15 cellular contexts compared by ENCODE assay signal in the genomic region with DNA sequence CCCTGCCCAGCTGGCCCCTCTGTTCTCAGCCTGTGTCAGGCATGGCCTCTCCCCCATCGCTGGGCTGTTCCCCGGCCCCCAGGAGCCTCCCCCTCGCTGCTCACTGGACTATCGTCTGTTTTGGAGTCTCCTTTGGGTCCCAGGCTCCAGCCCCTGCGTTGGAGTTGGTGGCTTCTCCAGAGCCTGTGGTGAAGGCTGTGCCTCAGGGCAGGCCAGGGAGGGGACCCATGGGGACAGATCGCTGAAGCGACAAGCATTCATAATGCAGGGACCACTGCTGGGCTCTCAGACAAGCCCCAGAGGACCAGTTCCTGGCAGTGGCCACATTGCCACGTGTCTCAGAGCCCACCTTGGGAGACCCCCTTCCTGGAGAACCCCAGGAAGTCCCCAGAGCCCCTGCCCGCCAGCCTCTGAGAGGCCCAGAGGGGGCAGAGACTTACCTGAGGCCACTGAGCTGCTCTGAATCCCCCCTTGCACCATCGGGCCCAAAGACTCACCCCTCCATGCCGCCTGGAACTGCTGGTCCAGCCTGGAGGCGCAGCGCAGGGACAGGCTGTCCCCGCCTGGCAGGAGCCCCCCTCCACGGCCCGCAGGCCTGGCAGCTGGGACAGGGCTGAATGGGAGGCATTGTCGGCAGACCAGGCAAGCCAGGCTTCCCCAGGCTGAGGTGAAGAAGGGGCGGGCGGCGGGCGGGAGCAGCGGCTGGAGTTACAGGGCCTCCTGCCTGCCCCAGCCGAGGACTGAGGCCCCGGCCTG. TPM values are rescaled to one million over a fixed set of nuclear protein-coding genes. Genes with fewer than 3 reads are reported as not detected.
DNase-seq lines count a peak whose midpoint lies in the region; ATAC-seq, FAIRE-seq and TF ChIP-seq lines count a peak whose summit lies in the region.
"Had no signal": no experiment of that assay in that cellular context is flagged by ENCODE, and none has a peak within 500 bp of the region (broad histone marks: within the 10 kb centered on the region; RNA-seq: fewer than 3 reads in every experiment).

Gene CHADL, minus strand, starts transcription at position 555 of the 756 bp plus-strand sequence. Its CDS starts 50 bp downstream, at position 505.

- no peak within 1 kb of the TSS for H3K4me3 ChIP-seq in HEK293 (ENCODE audit: low read depth, low read length)
- no peak within 1 kb of the TSS for H3K4me3 ChIP-seq in H1 (ENCODE audit: extremely low read depth in 1 of 4, insufficient read depth in 2 of 4, low read depth in 3 of 4, low read length in 4 of 4)
- H3K4me3 ChIP-seq in PC-3 (ENCODE audit: low read length): no peak within 1 kb of the TSS
- H3K4me3 ChIP-seq: ovary, thoracic aorta had no signal

- ATAC-seq in GM18870 (IDR thresholded peaks at IDR 0.05; ENCODE audit: unreplicated experiment): no peak
- ATAC-seq in PC-3: no peak
- ATAC-seq: activated CD8-positive, alpha-beta T cell treated with anti-CD3 and anti-CD28 coated beads for 36 hours had no signal

- H3K18ac ChIP-seq in H1 (ENCODE audit: extremely low read depth, low read length): no peak within 1 kb of the TSS

- no TSS peak for BruUV-seq in PC-3 (replicated peaks; lab: Mats Ljungman, UMichigan)

- DNase-seq in Ammon's horn (ENCODE audit: low spot score): peak; percentile 98
- no peak for DNase-seq in H1 (ENCODE audit: low read depth in 1 of 2, low spot score in 2 of 2)
- DNase-seq in neural crest cell (ENCODE audit: low read depth, low spot score): peak; percentile 56
- no peak for DNase-seq in PC-3
- DNase-seq in NCI-H774 (lab: John Stamatoyannopoulos, UW): no peak
- DNase-seq in NCI-H187 treated with DMSO at 0.1 percent for 48 hours (lab: John Stamatoyannopoulos, UW): no peak
- DNase-seq: activated CD8-positive, alpha-beta T cell treated with anti-CD3 and anti-CD28 coated beads for 36 hours; CD4-positive, alpha-beta memory T cell; erythroblast; NCI-H2171; ovary had no signal

- H3K56ac ChIP-seq in H1 (replicated peaks; ENCODE audit: insufficient read length, low read depth, low read length): no peak within 1 kb of the TSS

- no peak within 1 kb of the TSS for H4K8ac ChIP-seq in H1 (ENCODE audit: extremely low read depth, insufficient read depth, low read length)

- peaks cover 3% of the 10 kb centered on the region; the same call in 1 of the 2 replicates for H3K4me1 ChIP-seq in HEK293 (ENCODE audit: control insufficient read depth, insufficient read depth, low read length)
- H3K4me1 ChIP-seq in H1 (replicated peaks in 1 of 4; ENCODE audit: control insufficient read depth in 3 of 4, insufficient read depth in 4 of 4, low read length in 3 of 4): peaks cover 4 to 17% (median 11%) of the 10 kb centered on the region in 4 experiments; a peak in 6 of 7 replicates
- 0 out of 2 replicates have a peak, but pooled peaks cover 3% of the 10 kb centered on the region for H3K4me1 ChIP-seq in PC-3 (ENCODE audit: insufficient read depth, low read length)

- POLR2A ChIA-PET in HEK293 (lab: Yijun Ruan, JAX) (no interaction called here), H1 (lab: Charles Lee; ENCODE audit: partially characterized antibody) (interaction anchor here (0.7 to 1.9 kb wide), 7 partner anchors 12 to 62 kb away, joined by 3 to 7 read pairs (median 3); no protein-coding TSS in a partner anchor), PC-3 (lab: Charles Lee; ENCODE audit: unreplicated experiment) (no interaction called here)

- H2BK12ac ChIP-seq in H1 (ENCODE audit: low read depth, low read length): no peak within 1 kb of the TSS

- H3K9me2 ChIP-seq in PC-3 (replicated peaks; ENCODE audit: low read length): no peaks in the 10 kb centered on the region

- H3K9ac ChIP-seq in H1 (replicated peaks in 1 of 4; ENCODE audit: extremely low read depth in 1 of 4, low read depth in 3 of 4, low read length in 3 of 4): no peak within 1 kb of the TSS
- no peak within 1 kb of the TSS for H3K9ac ChIP-seq in PC-3 (ENCODE audit: low read length)
- H3K9ac ChIP-seq: KMS-11 had no signal

- H3K4me2 ChIP-seq in H1 (ENCODE audit: insufficient read depth in 1 of 2, low read depth in 2 of 2, low read length in 2 of 2) (no peak within 1 kb of the TSS), PC-3 (ENCODE audit: low read length) (no peak within 1 kb of the TSS)
- H3K4me2 ChIP-seq: KMS-11 had no signal

- H3K23ac ChIP-seq in H1 (ENCODE audit: insufficient read length): no peak within 1 kb of the TSS

- no peak within 1 kb of the TSS for H3K27ac Mint-ChIP-seq in neural crest cell (ENCODE audit: unreplicated experiment)
- H3K27ac Mint-ChIP-seq: activated CD8-positive, alpha-beta T cell treated with anti-CD3 and anti-CD28 coated beads for 36 hours had no signal

- intact Hi-C loops in PC-3 (cut with micrococcal nuclease): no loop called here

- TF ChIP-seq RAD21 in H1 (IDR thresholded peaks at IDR 0.05 in 1 of 2, conservative IDR thresholded peaks at IDR 0.05 in 1 of 2; ENCODE audit: low read depth in 2 of 2, low read length in 2 of 2): no peak

- H3K27me3 ChIP-seq in H1 (replicated peaks in 1 of 4; ENCODE audit: control insufficient read depth in 3 of 4, extremely low read depth in 1 of 4, insufficient read depth in 3 of 4, low read length in 3 of 4) (peaks cover 0 to 4% (median 0%) of the 10 kb centered on the region in 4 experiments; a peak in 3 of 7 replicates), PC-3 (ENCODE audit: low read length) (no peaks in the 10 kb centered on the region)
- H3K27me3 ChIP-seq: ovary had no signal

- no peak within 1 kb of the TSS for H4K5ac ChIP-seq in H1 (ENCODE audit: insufficient read length, low read depth, low read length)

- H2BK20ac ChIP-seq in H1 (ENCODE audit: low read length): no peak within 1 kb of the TSS

- peaks cover 2% of the 10 kb centered on the region; the same call in 1 of the 2 replicates for H3K23me2 ChIP-seq in H1 (ENCODE audit: low read depth, low read length)

- H2BK120ac ChIP-seq in H1 (replicated peaks; ENCODE audit: low read depth, low read length): no peak within 1 kb of the TSS

- no peaks in the 10 kb centered on the region for H3K36me3 Mint-ChIP-seq in neural crest cell (ENCODE audit: low read depth)

- no peak for TF ChIP-seq POLR2A in H1 (IDR thresholded peaks at IDR 0.05; ENCODE audit: control extremely low read depth in 1 of 2, low read depth in 2 of 2, low read length in 2 of 2)

- H2AFZ ChIP-seq in H1 (ENCODE audit: low read length) (no peak within 1 kb of the TSS), PC-3 (ENCODE audit: low read length) (no peak within 1 kb of the TSS)

- no peak within 1 kb of the TSS for H3K27ac ChIP-seq in HEK293 (ENCODE audit: extremely low read depth, low read depth, low read length)
- H3K27ac ChIP-seq in H1 (ENCODE audit: low read depth, low read length): no peak within 1 kb of the TSS; the same call in 1 of the 2 replicates
- H3K27ac ChIP-seq in PC-3 (ENCODE audit: low read length): no peak within 1 kb of the TSS
- H3K27ac ChIP-seq: KMS-11, ovary, thoracic aorta had no signal

- no peak for FAIRE-seq in H1 (lab: Jason Lieb, UNC)

- peak within 1 kb of the TSS; percentile 61; the same call in 1 of the 2 replicates for H2BK15ac ChIP-seq in H1 (ENCODE audit: low read length)

- H3K9me3 ChIP-seq in HEK293 (ENCODE audit: control insufficient read depth, insufficient read depth, low read depth, low read length) (no peaks in the 10 kb centered on the region), H1 (ENCODE audit: insufficient read depth in 2 of 2, low read depth in 1 of 2, low read length in 1 of 2) (no peaks in the 10 kb centered on the region), PC-3 (ENCODE audit: low read length) (no peaks in the 10 kb centered on the region)
- H3K9me3 ChIP-seq: ovary, thoracic aorta had no signal

- H4K20me1 ChIP-seq in H1 (replicated peaks in 1 of 2; ENCODE audit: control insufficient read depth in 1 of 2, insufficient read depth in 2 of 2, low read length in 2 of 2) (no peaks in the 10 kb centered on the region), PC-3 (ENCODE audit: low read length) (no peaks in the 10 kb centered on the region)

- no peak for TF ChIP-seq EP300 in H1 (IDR thresholded peaks at IDR 0.05; ENCODE audit: borderline replicate concordance in 1 of 2, low read depth in 2 of 2, low read length in 2 of 2)

- TF ChIP-seq CTCF in HEK293 (tag by site-specific recombination; IDR thresholded peaks at IDR 0.05) (no peak), H1 (IDR thresholded peaks at IDR 0.05; ENCODE audit: control extremely low read depth in 1 of 3, insufficient read depth in 1 of 3, low read depth in 1 of 3, low read length in 3 of 3) (no peak), neural crest cell (conservative IDR thresholded peaks at IDR 0.05) (no peak), PC-3 (conservative IDR thresholded peaks at IDR 0.05; ENCODE audit: low read depth, low read length) (no peak)

- peaks cover 9% of the 10 kb centered on the region for H3K4me1 Mint-ChIP-seq in neural crest cell

- peaks cover 0 to 6% of the 10 kb centered on the region in 2 experiments; a peak in 2 of 3 replicates for H3K36me3 ChIP-seq in HEK293 (ENCODE audit: control insufficient read depth in 2 of 2, insufficient read depth in 1 of 2, low read length in 2 of 2)
- H3K36me3 ChIP-seq in H1 (ENCODE audit: control insufficient read depth in 2 of 4, insufficient read depth in 4 of 4, low read length in 3 of 4): peaks cover 0 to 5% (median under 1%) of the 10 kb centered on the region in 4 experiments; a peak in 2 of 8 replicates
- H3K36me3 ChIP-seq in PC-3 (ENCODE audit: low read depth, low read length): no peaks in the 10 kb centered on the region
- H3K36me3 ChIP-seq: ovary had no signal

- no peaks in the 10 kb centered on the region for H3K79me1 ChIP-seq in H1 (ENCODE audit: low read depth, low read length)

- WGBS in H1 (ENCODE audit: extremely low coverage in 1 of 2, insufficient coverage in 1 of 2, insufficient read length in 1 of 2, insufficient replicate concordance in 2 of 2, low coverage in 1 of 2, low lambda C conversion rate in 2 of 2, missing lambda C conversion rate in 1 of 2), 2 experiments: 85% methylated on average over 19 of the region's 24 CpGs; no CpG with 5 or more reads in 1 of the 2 experiments

- no peak within 1 kb of the TSS for H3K4ac ChIP-seq in H1 (replicated peaks; ENCODE audit: insufficient read length, low read depth, low read length)

- H3F3A ChIP-seq in PC-3 (ENCODE audit: low read length, unreplicated experiment): no peaks in the 10 kb centered on the region

- no peak within 1 kb of the TSS for H2BK5ac ChIP-seq in H1 (ENCODE audit: low read depth, low read length)

- H4K91ac ChIP-seq in H1 (replicated peaks; ENCODE audit: insufficient read length, low read length): no peak within 1 kb of the TSS

- peak within 1 kb of the TSS; percentile 67 for H3K4me3 Mint-ChIP-seq in neural crest cell
- H3K4me3 Mint-ChIP-seq: activated CD8-positive, alpha-beta T cell treated with anti-CD3 and anti-CD28 coated beads for 36 hours had no signal

- H3K79me2 ChIP-seq in H1 (ENCODE audit: control insufficient read depth in 1 of 2, insufficient read depth in 2 of 2, low read length in 2 of 2) (no peaks in the 10 kb centered on the region), PC-3 (ENCODE audit: low read length) (no peaks in the 10 kb centered on the region)

- 0 out of 2 replicates have a peak within 1 kb of the TSS, but pooled peaks have one; percentile 48 for H2AK5ac ChIP-seq in H1 (ENCODE audit: low read depth, low read length)

- CTCF ChIA-PET in HEK293 (lab: Yijun Ruan, JAX) (no interaction called here), H1 (lab: Charles Lee; ENCODE audit: partially characterized antibody) (interaction anchor here (0.6 to 0.9 kb wide), 2 partner anchors 246 to 317 kb away, joined by 3 read pairs; no protein-coding TSS in a partner anchor), PC-3 (lab: Charles Lee) (no interaction called here)

- H3K27me3 Mint-ChIP-seq in neural crest cell (ENCODE audit: low read depth): no peaks in the 10 kb centered on the region
- H3K27me3 Mint-ChIP-seq: activated CD8-positive, alpha-beta T cell treated with anti-CD3 and anti-CD28 coated beads for 36 hours; CD4-positive, alpha-beta memory T cell had no signal

- H3K14ac ChIP-seq in H1 (ENCODE audit: insufficient read length): no peak within 1 kb of the TSS

- H3K9me3 Mint-ChIP-seq in neural crest cell: no peaks in the 10 kb centered on the region
- H3K9me3 Mint-ChIP-seq: activated CD8-positive, alpha-beta T cell treated with anti-CD3 and anti-CD28 coated beads for 36 hours; CD4-positive, alpha-beta memory T cell had no signal

RNA-seq across cellular contexts. Expression of gene CHADL, which starts in this region (rescaled TPM):
- total RNA-seq in H1 (2021; fragmentation: NEBNext Ultra II Directional; extraction: Animal tissue kit (Norgen Biotek cat#: 25700)): 0.78 and 0.84 TPM in 2 replicates
- polyA plus RNA-seq in H1 (2011; rRNA removed): 1.4 and 2.2 TPM in 2 replicates
- polyA plus RNA-seq in H1 (2011; cell fraction: cytosol; rRNA removed): 0.90 TPM
- polyA plus RNA-seq in H1 (2011; cell fraction: nucleus; rRNA removed): 2.2 TPM
- polyA plus RNA-seq in H1 (2012, experiment 1 of 2): 0.17 to 0.53 TPM (median 0.47 TPM) in 4 replicates
- 0.73 TPM for polyA plus RNA-seq in H1 (2012, experiment 2 of 2)
- 0.57 TPM for polyA plus RNA-seq in H1 (2013, experiment 1 of 2)
- polyA plus RNA-seq in H1 (2013, experiment 2 of 2): 0.55 TPM
- polyA minus RNA-seq in H1 (2011; rRNA and poly(A)+ RNA removed): 0.29 and 0.32 TPM in 2 replicates
- polyA minus RNA-seq in H1 (2011; cell fraction: cytosol; rRNA and poly(A)+ RNA removed): not detected
- 2.7 TPM for polyA minus RNA-seq in H1 (2011; cell fraction: nucleus; rRNA and poly(A)+ RNA removed)
- total RNA-seq in neural crest cell: 0.61 and 1.8 TPM in 2 replicates
- total RNA-seq in PC-3 (2014; rRNA removed): 0.63 and 1.2 TPM in 2 replicates

Comparison
In these comparisons a context has a peak if more than half of its experiments do, and no peak if none do; other contexts are left out.
1. DNase-seq: peak in Ammon's horn (single experiment) and neural crest cell (single experiment); none in H1 (0 of 2), PC-3 (single experiment), NCI-H774 (single experiment) and NCI-H187 treated with DMSO at 0.1 percent for 48 hours (single experiment).